ENCODE assay signal across 24 cellular contexts in genomic region chr17:58920773-58921172, GRCh38.
"Had no signal": no experiment of that assay in that cellular context is flagged by ENCODE, and none has a peak within 500 bp of the region (broad histone marks: within the 10 kb centered on the region; RNA-seq: fewer than 3 reads in every experiment).

No MANE protein-coding gene starts in this region.

- H3K36me3 ChIP-seq: heart left ventricle, thyroid gland, upper lobe of right lung had no signal

- ATAC-seq: activated CD4-positive, alpha-beta T cell treated with anti-CD3 and anti-CD28 coated beads for 36 hours; activated T-cell treated with anti-CD3 and anti-CD28 coated beads, Interleukin-2, amount 50 U/mL, for 4 hours; heart left ventricle; left colon; right cardiac atrium; upper lobe of right lung had no signal

- H3K9me3 ChIP-seq: heart left ventricle, thyroid gland, upper lobe of right lung had no signal

- H3K4me3 ChIP-seq: coronary artery, heart left ventricle, thyroid gland, upper lobe of right lung had no signal

- H3K4me1 Mint-ChIP-seq: nephron had no signal

- H3K4me3 Mint-ChIP-seq: activated B cell treated with CpG ODN at 0.5 μM for 24 hours; activated CD4-positive, alpha-beta T cell treated with anti-CD3 and anti-CD28 coated beads for 36 hours; activated naive CD4-positive, alpha-beta T cell treated with anti-CD3 and anti-CD28 coated beads for 36 hours; activated T-cell treated with anti-CD3 and anti-CD28 coated beads, Interleukin-2, amount 50 U/mL, for 4 hours; endodermal cell; memory B cell; nephron; stimulated activated naive CD8-positive, alpha-beta T cell treated with anti-CD3 and anti-CD28 coated beads, Interleukin-15, Interleukin-2, amounts not matched to agents 100 ng/mL and 50 ng/mL, for 24 hours had no signal

- DNase-seq: activated B cell treated with CpG ODN at 0.5 μM for 24 hours; activated CD4-positive, alpha-beta T cell treated with anti-CD3 and anti-CD28 coated beads for 36 hours; activated CD4-positive, alpha-beta T cell treated with anti-CD3 and anti-CD28 coated beads, Interleukin-2, amount 50 U/mL, for 4 hours; activated CD8-positive, alpha-beta memory T cell treated with anti-CD3 and anti-CD28 coated beads for 24 hours; activated CD8-positive, alpha-beta memory T cell treated with anti-CD3 and anti-CD28 coated beads, Interleukin-2, amount 50 U/mL, for 48 hours; activated effector memory CD4-positive, alpha-beta T cell treated with Interleukin-2 at 50 U/mL for 16 hours; activated naive CD4-positive, alpha-beta T cell treated with anti-CD3 and anti-CD28 coated beads for 36 hours; activated T-cell treated with anti-CD3 and anti-CD28 coated beads, Interleukin-2, amount 50 U/mL, for 4 hours; amygdala; cerebellar nuclear complex; endodermal cell; heart left ventricle; islet precursor cell; left colon; nucleus accumbens; right cardiac atrium; stimulated activated CD4-positive, alpha-beta T cell treated with anti-CD3 and anti-CD28 coated beads, Interleukin-4, amount 100 ng/mL, for 4 hours; substantia nigra; thyroid gland; upper lobe of right lung had no signal

- H3K27me3 ChIP-seq: thyroid gland, upper lobe of right lung had no signal

- H3K9me3 Mint-ChIP-seq: activated B cell treated with CpG ODN at 0.5 μM for 24 hours; activated naive CD4-positive, alpha-beta T cell treated with anti-CD3 and anti-CD28 coated beads for 36 hours; activated T-cell treated with anti-CD3 and anti-CD28 coated beads, Interleukin-2, amount 50 U/mL, for 4 hours; endodermal cell; nephron; stimulated activated naive CD8-positive, alpha-beta T cell treated with anti-CD3 and anti-CD28 coated beads, Interleukin-15, Interleukin-2, amounts not matched to agents 100 ng/mL and 50 ng/mL, for 24 hours had no signal

- H3K27me3 Mint-ChIP-seq: activated B cell treated with CpG ODN at 0.5 μM for 24 hours, memory B cell had no signal

- H3K36me3 Mint-ChIP-seq: memory B cell had no signal

- H3K27ac Mint-ChIP-seq: activated B cell treated with CpG ODN at 0.5 μM for 24 hours; activated CD4-positive, alpha-beta T cell treated with anti-CD3 and anti-CD28 coated beads for 36 hours; activated naive CD4-positive, alpha-beta T cell treated with anti-CD3 and anti-CD28 coated beads for 36 hours; endodermal cell; memory B cell; nephron; stimulated activated naive CD8-positive, alpha-beta T cell treated with anti-CD3 and anti-CD28 coated beads, Interleukin-15, Interleukin-2, amounts not matched to agents 100 ng/mL and 50 ng/mL, for 24 hours had no signal
